In genomic region chr10:129467346-129468119, GRCh38 we compare ENCODE assay signal across 9 cellular contexts. TPM values are rescaled to one million over a fixed set of nuclear protein-coding genes. Genes with fewer than 3 reads are reported as not detected.
DNase-seq lines count a peak whose midpoint lies in the region; FAIRE-seq lines count a peak whose summit lies in the region.
"Had no signal": no experiment of that assay in that cellular context is flagged by ENCODE, and none has a peak within 500 bp of the region (broad histone marks: within the 10 kb centered on the region; RNA-seq: fewer than 3 reads in every experiment).

No MANE protein-coding gene starts in this region.

- no peaks in the 10 kb centered on the region for H3K36me3 ChIP-seq in iPS-20b (ENCODE audit: insufficient read depth, low read depth, low read length)
- H3K36me3 ChIP-seq in small intestine (ENCODE audit: control insufficient read depth in 2 of 2, insufficient read depth in 2 of 2, low read length in 2 of 2), result no peaks in the 10 kb centered on the region

- no peak for FAIRE-seq in small intestine (lab: Jason Lieb, UNC)

- CTCF ChIA-PET in activated naive CD4-positive, alpha-beta T cell treated with anti-CD3 and anti-CD28 coated beads for 36 hours (lab: Charles Lee), result interaction anchor here (0.9 kb wide), 1 partner anchor 643 kb away, joined by 3 read pairs; the partner anchor contains the start of gene C10orf143

- H3K4me1 ChIP-seq in iPS-20b (ENCODE audit: insufficient read depth, low read length) (peaks cover 5% of the 10 kb centered on the region; the same call in 1 of the 2 replicates), small intestine (ENCODE audit: control insufficient read depth in 2 of 2, insufficient read depth in 1 of 2, low read depth in 1 of 2, low read length in 1 of 2) (peaks cover 0 to 3% of the 10 kb centered on the region in 2 donors)

- H3K27ac Mint-ChIP-seq in activated naive CD4-positive, alpha-beta T cell treated with anti-CD3 and anti-CD28 coated beads for 36 hours, result peak overlapping the region; percentile 70

- H3K27me3 Mint-ChIP-seq in activated naive CD4-positive, alpha-beta T cell treated with anti-CD3 and anti-CD28 coated beads for 36 hours (ENCODE audit: low read depth), result no peaks in the 10 kb centered on the region

- intact Hi-C loops in activated naive CD4-positive, alpha-beta T cell treated with anti-CD3 and anti-CD28 coated beads for 36 hours (cut with micrococcal nuclease), result loop anchor here (1.0 to 5.0 kb wide), 5 partner anchors 433 to 710 kb away; partner anchors contain the start of genes EBF3 and GLRX3

- no peaks in the 10 kb centered on the region for H3K9me3 Mint-ChIP-seq in activated naive CD4-positive, alpha-beta T cell treated with anti-CD3 and anti-CD28 coated beads for 36 hours

- no peaks in the 10 kb centered on the region for H3K9me3 ChIP-seq in iPS-20b (ENCODE audit: insufficient read depth, low read depth, low read length)
- H3K9me3 ChIP-seq in small intestine (ENCODE audit: control insufficient read depth, low read depth), result no peaks in the 10 kb centered on the region

- peak; percentile 10 for DNase-seq in activated naive CD4-positive, alpha-beta T cell treated with anti-CD3 and anti-CD28 coated beads for 36 hours
- no peak for DNase-seq in activated naive CD4-positive, alpha-beta T cell treated with anti-CD3 and anti-CD28 coated beads, Interleukin-2, amount 50 U/mL, for 16 hours
- peak; percentile 25 for DNase-seq in HK-2 (ENCODE audit: unreplicated experiment)
- peak; percentile 48 for DNase-seq in small intestine
- no peak for DNase-seq in NCI-H128 (lab: John Stamatoyannopoulos, UW; ENCODE audit: unreplicated experiment)
- DNase-seq in NCI-H748 (lab: John Stamatoyannopoulos, UW; ENCODE audit: unreplicated experiment), result no peak

- peak overlapping the region; percentile 78 for H3K4me3 Mint-ChIP-seq in activated naive CD4-positive, alpha-beta T cell treated with anti-CD3 and anti-CD28 coated beads for 36 hours

- peak overlapping the region; percentile 74 for H3K4me3 ChIP-seq in iPS-20b (ENCODE audit: low read length)
- H3K4me3 ChIP-seq in small intestine (ENCODE audit: low read depth in 1 of 2, low read length in 2 of 2), result peak overlapping the region; percentile 70 to 75

- H3K9ac ChIP-seq in iPS-20b (ENCODE audit: low read depth, low read length), result peak overlapping the region; percentile 75; the same call in 1 of the 2 replicates

- 15 to 26% (median 20%) methylated on average over 25 to 26 of the region's 26 CpGs for WGBS in small intestine, 3 donors

- H3K36me3 Mint-ChIP-seq in activated naive CD4-positive, alpha-beta T cell treated with anti-CD3 and anti-CD28 coated beads for 36 hours (ENCODE audit: low read depth), result peaks cover 8% of the 10 kb centered on the region

- H3K4me1 Mint-ChIP-seq in activated naive CD4-positive, alpha-beta T cell treated with anti-CD3 and anti-CD28 coated beads for 36 hours (ENCODE audit: low read depth), result peaks cover 14% of the 10 kb centered on the region

- H3K27me3 ChIP-seq in iPS-20b (ENCODE audit: insufficient read depth, low read length) (peaks cover 11% of the 10 kb centered on the region), small intestine (ENCODE audit: control insufficient read depth in 2 of 2, insufficient read depth in 2 of 2, low read length in 2 of 2) (no peaks in the 10 kb centered on the region)

- H3K27ac ChIP-seq in angular gyrus (ENCODE audit: low read depth, low read length), result peak overlapping the region; percentile 62
- H3K27ac ChIP-seq in iPS-20b (ENCODE audit: low read length), result no peak overlapping the region
- H3K27ac ChIP-seq in small intestine (ENCODE audit: low read depth in 1 of 2, low read length in 1 of 2), result peak overlapping the region; percentile 67 to 83
- H3K27ac ChIP-seq: epithelial cell of prostate had no signal

RNA-seq across cellular contexts. Expression of gene MGMT, which starts 0.5 kb away (rescaled TPM):
- total RNA-seq in activated naive CD4-positive, alpha-beta T cell treated with anti-CD3 and anti-CD28 coated beads for 36 hours, result 10 to 100 TPM; 24.6 to 26.0 TPM
- 10 to 100 TPM in 2 of 3 donors, 1 to 10 TPM in 1; 9.8 to 22.4 (median 14.0) TPM for polyA plus RNA-seq in small intestine

Comparison
In these comparisons a context has a peak if more than half of its experiments do, and no peak if none do; other contexts are left out.
1. DNase-seq: peak in activated naive CD4-positive, alpha-beta T cell treated with anti-CD3 and anti-CD28 coated beads for 36 hours (single experiment), HK-2 (single experiment) and small intestine (single experiment); none in activated naive CD4-positive, alpha-beta T cell treated with anti-CD3 and anti-CD28 coated beads, Interleukin-2, amount 50 U/mL, for 16 hours (single experiment), NCI-H128 (single experiment) and NCI-H748 (single experiment).